Comparison of ENCODE assay signal across 9 cellular contexts in the genomic region with DNA sequence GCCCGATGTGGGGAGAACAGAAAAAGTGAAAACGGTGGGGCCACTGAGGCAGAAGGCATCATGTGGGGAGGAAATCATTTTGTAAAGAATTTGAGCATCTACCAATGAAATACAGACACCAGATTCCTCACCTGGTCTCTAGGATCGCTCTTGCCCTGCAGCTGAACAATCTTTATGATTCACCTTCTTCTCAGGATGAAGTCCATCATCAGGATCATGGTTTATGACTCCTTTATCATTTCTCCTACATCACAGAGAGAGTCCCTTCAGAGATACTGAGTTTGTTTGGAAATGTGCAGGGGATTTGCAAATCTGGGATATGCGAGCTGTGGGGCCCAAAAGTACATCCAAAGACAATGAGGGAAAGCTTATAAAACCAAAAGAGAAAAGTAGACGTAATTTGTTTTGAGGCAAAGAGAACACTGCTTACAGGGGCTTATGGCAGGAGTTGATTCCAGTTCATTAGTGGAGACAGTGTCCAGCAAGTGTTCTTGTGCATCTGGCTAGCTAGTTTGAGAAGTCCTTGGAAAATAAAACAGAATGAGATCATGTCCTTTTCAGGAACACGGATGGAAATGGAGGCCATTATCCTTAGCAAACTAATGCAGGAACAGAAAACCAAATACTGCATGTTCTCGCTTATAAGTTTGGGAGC. TPM values are rescaled to one million over a fixed set of nuclear protein-coding genes. Genes with fewer than 3 reads are reported as not detected.
DNase-seq lines count a peak whose midpoint lies in the region; ATAC-seq and TF ChIP-seq lines count a peak whose summit lies in the region.
"Had no signal": no experiment of that assay in that cellular context is flagged by ENCODE, and none has a peak within 500 bp of the region (broad histone marks: within the 10 kb centered on the region; RNA-seq: fewer than 3 reads in every experiment).

No MANE protein-coding gene starts in this region.

- H3K4me1 ChIP-seq in left lung (peaks cover 0 to 11% of the 10 kb centered on the region in 2 donors), tibial artery (peaks cover 0 to 9% (median 7%) of the 10 kb centered on the region in 4 donors)

- H3K9me3 ChIP-seq in left lung = no peaks in the 10 kb centered on the region
- no peaks in the 10 kb centered on the region for H3K9me3 ChIP-seq in tibial artery

- peak overlapping the region; percentile 29 to 55 for H3K27ac ChIP-seq in left lung
- H3K27ac ChIP-seq in tibial artery = peak overlapping the region; percentile 74 to 80

- ATAC-seq in left lung = no peak
- ATAC-seq in activated naive CD8-positive, alpha-beta T cell treated with anti-CD3 and anti-CD28 coated beads, Interleukin-2, amount 50 U/mL, for 24 hours = no peak

- no peaks in the 10 kb centered on the region for H3K36me3 Mint-ChIP-seq in activated naive CD8-positive, alpha-beta T cell treated with anti-CD3 and anti-CD28 coated beads, Interleukin-2, amount 50 U/mL, for 24 hours (ENCODE audit: low read depth)

- H3K27ac Mint-ChIP-seq in activated naive CD8-positive, alpha-beta T cell treated with anti-CD3 and anti-CD28 coated beads, Interleukin-2, amount 50 U/mL, for 24 hours = no peak overlapping the region

- DNase-seq in H7 (no peak), amniotic epithelial cell (ENCODE audit: low read depth) (peak; percentile 43), left lung (no peak), tibial artery (no peak), NCI-H510A (lab: John Stamatoyannopoulos, UW) (no peak), GM19238 (ENCODE audit: insufficient read length, low spot score) (no peak), NCI-H2227 (lab: John Stamatoyannopoulos, UW; ENCODE audit: unreplicated experiment) (no peak)
- DNase-seq in activated naive CD8-positive, alpha-beta T cell treated with anti-CD3 and anti-CD28 coated beads, Interleukin-2, amount 50 U/mL, for 24 hours = no peak
- DNase-seq: SIG-M5 had no signal

- H3K9me3 Mint-ChIP-seq in activated naive CD8-positive, alpha-beta T cell treated with anti-CD3 and anti-CD28 coated beads, Interleukin-2, amount 50 U/mL, for 24 hours = no peaks in the 10 kb centered on the region

- no peak for TF ChIP-seq CTCF in left lung (IDR thresholded peaks at IDR 0.05)
- TF ChIP-seq CTCF in tibial artery (IDR thresholded peaks at IDR 0.05) = no peak

- no peak overlapping the region for H3K4me3 Mint-ChIP-seq in activated naive CD8-positive, alpha-beta T cell treated with anti-CD3 and anti-CD28 coated beads, Interleukin-2, amount 50 U/mL, for 24 hours

- H3K36me3 ChIP-seq in H7 (replicated peaks; ENCODE audit: control insufficient read depth, insufficient read depth, low read length) (no peaks in the 10 kb centered on the region), left lung (no peaks in the 10 kb centered on the region), tibial artery (no peaks in the 10 kb centered on the region)

- H3K4me3 ChIP-seq in H7 (ENCODE audit: insufficient read depth, low read depth, low read length) = peak overlapping the region; percentile 16; the same call in 1 of the 2 replicates
- no peak overlapping the region for H3K4me3 ChIP-seq in left lung
- peak overlapping the region; percentile 26 to 35 for H3K4me3 ChIP-seq in tibial artery

- intact Hi-C loops in left lung (cut with DNase I) (no loop called here), tibial artery (cut with DNase I; ENCODE audit: low total_unique reads) (no loop called here)

- H3K27me3 ChIP-seq in H7 (ENCODE audit: control insufficient read depth, insufficient read depth, low read length) (no peaks in the 10 kb centered on the region), left lung (peaks cover 0 to 20% of the 10 kb centered on the region in 2 donors), tibial artery (no peaks in the 10 kb centered on the region)

- H3K4me1 Mint-ChIP-seq in activated naive CD8-positive, alpha-beta T cell treated with anti-CD3 and anti-CD28 coated beads, Interleukin-2, amount 50 U/mL, for 24 hours = peaks cover 40% of the 10 kb centered on the region

- peaks cover 60% of the 10 kb centered on the region for H3K27me3 Mint-ChIP-seq in activated naive CD8-positive, alpha-beta T cell treated with anti-CD3 and anti-CD28 coated beads, Interleukin-2, amount 50 U/mL, for 24 hours

RNA-seq across cellular contexts. Expression of a gene that starts 15.3 kb away (rescaled TPM):
- 256 and 278 TPM in 2 replicates for total RNA-seq in H7 (2014; rRNA removed; shearing (Covaris generic))
- total RNA-seq in left lung = 100 to 1,000 TPM; 568 to 685 TPM

RNA-seq across cellular contexts. Expression of a gene that starts 52.8 kb away (rescaled TPM):
- total RNA-seq in H7 (2014; rRNA removed; shearing (Covaris generic)) = not detected in 2 replicates
- 1 to 10 TPM in 1 of 2 donors, not detected in 1; 1.0 TPM for total RNA-seq in left lung

Comparison
In these comparisons a context has a peak if more than half of its experiments do, and no peak if none do; other contexts are left out.
1. H3K4me3 ChIP-seq: peak in H7 (single experiment) and tibial artery (2 of 2); none in left lung (0 of 2).